In the genomic region with DNA sequence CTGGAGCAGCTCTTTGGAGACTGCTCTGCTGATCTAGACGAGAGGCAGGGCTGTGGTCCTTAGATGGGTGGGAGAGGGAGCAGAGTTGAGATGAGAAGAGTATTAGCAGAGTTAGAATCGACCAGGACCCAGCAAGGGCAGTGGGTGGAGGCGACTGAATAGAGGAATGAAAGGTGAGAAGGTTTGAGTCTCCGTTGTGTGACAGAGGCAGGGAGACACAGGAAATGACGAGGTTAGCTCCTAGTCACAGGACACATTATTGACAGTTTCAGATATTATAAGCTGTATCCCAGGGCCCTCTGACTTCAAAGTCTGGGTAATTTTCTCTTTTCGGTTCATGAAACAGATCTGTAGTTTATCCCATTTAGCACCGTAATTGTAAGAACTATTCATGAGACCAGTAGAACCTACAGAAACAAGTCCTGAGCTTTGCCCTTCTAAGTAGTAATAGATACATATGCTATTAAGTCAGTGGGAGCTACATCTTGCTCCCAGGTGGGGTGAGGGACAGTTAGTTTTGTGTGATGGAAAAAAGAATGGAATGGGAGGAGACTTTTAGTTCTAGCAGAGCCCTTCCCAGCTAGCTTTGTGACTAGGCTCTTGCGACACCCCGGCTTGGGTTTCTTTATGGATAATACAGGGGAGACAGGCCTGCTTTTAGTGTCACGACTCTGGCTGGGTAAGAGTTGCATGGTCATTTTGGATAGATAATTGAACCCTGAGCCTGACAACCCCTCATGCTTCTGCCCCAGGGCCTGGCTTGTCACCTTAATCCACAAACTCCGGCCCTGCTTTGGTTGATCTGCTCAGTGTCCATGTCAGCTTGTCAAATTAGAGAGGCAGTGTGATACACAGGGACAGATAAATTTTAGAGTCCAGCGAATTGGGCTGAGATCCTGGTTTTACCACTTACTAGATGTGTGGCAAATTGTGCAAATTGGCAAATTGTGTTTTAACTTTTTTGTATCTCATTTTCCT, we compare ENCODE assay signal across 2 cellular contexts.
A peak's percentile ranks its signal among the peaks of the same experiment; 100 is the strongest.
TF ChIP-seq lines count a peak whose summit lies in the region.

No MANE protein-coding gene starts in this region.

TF ChIP-seq in GM23338, 12 proteins besides CTCF, POLR2A, EP300 and RAD21 (continues in another document):
- TF ChIP-seq NANOG (IDR thresholded peaks at IDR 0.05; ENCODE audit: borderline replicate concordance) (no peak), CREB1 (CRISPR knock-in tag; IDR thresholded peaks at IDR 0.05; ENCODE audit: low read depth) (no peak), POLR2AphosphoS5 (IDR thresholded peaks at IDR 0.05; ENCODE audit: low read depth) (no peak), STAT1 (IDR thresholded peaks at IDR 0.05; ENCODE audit: unreplicated experiment) (no peak), ZNF114 (CRISPR knock-in tag; IDR thresholded peaks at IDR 0.05) (no peak), REST (IDR thresholded peaks at IDR 0.05; ENCODE audit: unreplicated experiment) (no peak), ZNF331 (CRISPR knock-in tag; IDR thresholded peaks at IDR 0.05; ENCODE audit: low read depth) (no peak), JUNB (IDR thresholded peaks at IDR 0.05; ENCODE audit: unreplicated experiment) (no peak), EZH2 (IDR thresholded peaks at IDR 0.05; ENCODE audit: low read depth, unreplicated experiment) (no peak), ZNF462 (CRISPR knock-in tag; IDR thresholded peaks at IDR 0.05) (no peak), EZH2phosphoT487 (IDR thresholded peaks at IDR 0.05; ENCODE audit: unreplicated experiment) (no peak)

TF ChIP-seq in GM12878, 131 proteins besides CTCF, POLR2A, EP300 and RAD21:
- TF ChIP-seq SP1 (IDR thresholded peaks at IDR 0.05; ENCODE audit: low read depth, low read length) (no peak), PKNOX1 (IDR thresholded peaks at IDR 0.05) (peak; percentile 42; the same call in 1 of the 2 replicates)
TF ChIP-seq in GM12878: peak in this region for 1.
